ENCODE assay signal across 36 cellular contexts in genomic region chrX:63115196-63115595, GRCh38.
"Had no signal": no experiment of that assay in that cellular context is flagged by ENCODE, and none has a peak within 500 bp of the region (broad histone marks: within the 10 kb centered on the region; RNA-seq: fewer than 3 reads in every experiment).

No MANE protein-coding gene starts in this region.

- DNase-seq: Kasumi-1, MG63, MM.1S, MV-4-11, NCI-H1048, NCI-H1092, NCI-H1092 treated with DMSO at 0.1 percent for 48 hours, NCI-H1105, NCI-H1105 treated with DMSO at 0.1 percent for 48 hours, NCI-H1417, NCI-H1417 treated with DMSO at 0.1 percent for 48 hours, NCI-H1436, NCI-H1436 treated with DMSO at 0.1 percent for 48 hours, NCI-H146, NCI-H1694, NCI-H1694 treated with DMSO at 0.1 percent for 48 hours, NCI-H187, NCI-H187 treated with DMSO at 0.1 percent for 48 hours, NCI-H1930, NCI-H2029, NCI-H2029 treated with DMSO at 0.1 percent for 48 hours, NCI-H2081, NCI-H2081 treated with DMSO at 0.1 percent for 48 hours, NCI-H2107, NCI-H2171, NCI-H2171 treated with DMSO at 0.1 percent for 48 hours, NCI-H2227 treated with DMSO at 0.1 percent for 48 hours, NCI-H226, NCI-H345, NCI-H446, NCI-H446 treated with DMSO at 0.1 percent for 48 hours, NCI-H510A, NCI-H510A treated with DMSO at 0.1 percent for 48 hours, NCI-H524, NCI-H524 treated with DMSO at 0.1 percent for 48 hours, NCI-H526 had no signal

- H3K9me3 ChIP-seq: MG63 had no signal

- H3K4me3 ChIP-seq: MG63 had no signal

- H3K36me3 ChIP-seq: MG63 had no signal

- H3K27me3 ChIP-seq: MG63 had no signal
